ENCODE assay signal across 7 cellular contexts in genomic region chr12:30044206-30044605, GRCh38.
"Had no signal": no experiment of that assay in that cellular context is flagged by ENCODE, and none has a peak within 500 bp of the region (broad histone marks: within the 10 kb centered on the region; RNA-seq: fewer than 3 reads in every experiment).

No MANE protein-coding gene starts in this region.

- DNase-seq: H7, HFFc6 had no signal

- H3K27me3 Mint-ChIP-seq: IgD-negative memory B cell had no signal

- H3K27ac ChIP-seq: HL-60 had no signal

- H2AFZ ChIP-seq: GM23338 had no signal

- H3K36me3 ChIP-seq: HAP-1 had no signal

- FAIRE-seq: HepG2 had no signal

- H3K9me3 Mint-ChIP-seq: GM23338 had no signal

- H3K4me3 ChIP-seq: GM23338, HAP-1 had no signal

- H3K27ac Mint-ChIP-seq: HFFc6 had no signal

- H3K4me1 Mint-ChIP-seq: IgD-negative memory B cell had no signal

- H3K4me3 Mint-ChIP-seq: GM23338, HFFc6, IgD-negative memory B cell had no signal

- H3K36me3 Mint-ChIP-seq: IgD-negative memory B cell had no signal

- H3K9me3 ChIP-seq: HAP-1 had no signal
